Comparison of ENCODE assay signal across 10 cellular contexts in the genomic region with DNA sequence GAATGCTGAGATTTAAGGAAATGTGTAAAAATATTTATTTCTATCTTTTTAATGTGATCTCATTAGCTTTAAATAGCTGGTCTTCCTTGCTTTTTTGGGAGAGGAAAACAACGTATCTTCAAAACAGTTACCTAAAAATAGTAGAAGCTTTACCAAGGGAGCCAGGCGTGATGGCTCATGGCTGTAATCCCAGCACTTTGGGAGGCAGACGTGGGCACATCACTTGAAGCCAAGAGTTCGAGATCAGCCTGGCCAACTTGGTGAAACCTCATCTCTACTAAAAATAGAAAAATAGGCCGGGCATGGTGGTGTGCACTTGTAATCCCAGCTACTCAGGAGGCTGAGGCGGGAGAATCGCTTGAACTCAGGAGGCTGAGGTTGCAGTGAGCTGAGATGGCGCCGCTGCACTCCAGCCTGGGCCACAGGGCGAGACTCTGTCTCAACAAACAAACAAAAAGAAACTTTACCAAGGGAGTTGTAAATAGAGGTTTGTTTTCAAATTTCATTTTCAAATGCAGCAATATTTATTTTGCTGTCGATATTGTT. TPM values are rescaled to one million over a fixed set of nuclear protein-coding genes. Genes with fewer than 3 reads are reported as not detected.
DNase-seq lines count a peak whose midpoint lies in the region; ATAC-seq, FAIRE-seq and TF ChIP-seq lines count a peak whose summit lies in the region.
"Had no signal": no experiment of that assay in that cellular context is flagged by ENCODE, and none has a peak within 500 bp of the region (broad histone marks: within the 10 kb centered on the region; RNA-seq: fewer than 3 reads in every experiment).

No MANE protein-coding gene starts in this region.

- in situ Hi-C loops in HepG2 (cut with HindIII; ENCODE audit: extremely low pct_ligation_motif_present, low pct_unique_long_range_greater_than_20kb) = loop anchor here (5.0 kb wide), 2 partner anchors 49 to 209 kb away; a partner anchor contains a TSS

- TF ChIP-seq RAD21 in HCT116 (IDR thresholded peaks at IDR 0.05; ENCODE audit: low read depth) (no peak), HepG2 (CRISPR knock-in tag; IDR thresholded peaks at IDR 0.05) (no peak)

- no peaks in the 10 kb centered on the region for H3K9me3 ChIP-seq in HCT116 (ENCODE audit: control insufficient read depth in 1 of 2, insufficient read depth in 1 of 2, low read depth in 1 of 2, low read length in 2 of 2)
- H3K9me3 ChIP-seq in SK-N-MC (ENCODE audit: low read depth, low read length) = no peaks in the 10 kb centered on the region
- no peaks in the 10 kb centered on the region for H3K9me3 ChIP-seq in HepG2 (ENCODE audit: low read length)
- no peaks in the 10 kb centered on the region for H3K9me3 ChIP-seq in stomach

- BruUV-seq in HCT116 (replicated peaks; lab: Mats Ljungman, UMichigan) = no TSS peak
- BruUV-seq in HepG2 (replicated peaks; lab: Mats Ljungman, UMichigan) = no TSS peak

- TF ChIP-seq POLR2A in HCT116 (IDR thresholded peaks at IDR 0.05; ENCODE audit: borderline replicate concordance, extremely low read depth, insufficient read depth, insufficient read length) (no peak), HepG2 (IDR thresholded peaks at IDR 0.05; ENCODE audit: insufficient read depth in 1 of 2, low read depth in 2 of 2, low read length in 2 of 2) (no peak), stomach (IDR thresholded peaks at IDR 0.05) (no peak)

- ATAC-seq in HCT116 (no peak), HepG2 (no peak), GM19351 (IDR thresholded peaks at IDR 0.05; ENCODE audit: unreplicated experiment) (no peak)

- H3K4me3 ChIP-seq in HCT116 (replicated peaks in 1 of 2; ENCODE audit: low read depth in 1 of 2, low read length in 2 of 2) (peak overlapping the region in 1 of 2 experiments; percentile 51; a peak in 1 of 4 replicates), SK-N-MC (no peak overlapping the region), HepG2 (replicated peaks in 1 of 3; ENCODE audit: insufficient read depth in 1 of 3, low read depth in 2 of 3, low read length in 3 of 3) (peak overlapping the region in 1 of 3 experiments; percentile 71; a peak in 1 of 6 replicates), stomach (no peak overlapping the region)

- H3K27me3 ChIP-seq in HCT116 (ENCODE audit: insufficient read depth, low read length) (no peaks in the 10 kb centered on the region), HepG2 (ENCODE audit: control insufficient read depth in 1 of 2, insufficient read depth in 2 of 2, low read length in 2 of 2) (0 out of 5 replicates have a peak, but pooled peaks cover 0 to 10% of the 10 kb centered on the region in 2 experiments), stomach (no peaks in the 10 kb centered on the region)

- CTCF ChIA-PET in HCT116 (lab: Charles Lee) (no interaction called here), HepG2 (lab: Yijun Ruan, JAX; ENCODE audit: low intra/inter-chr PET ratio, low total read pairs) (no interaction called here)

- H3K9ac ChIP-seq in HCT116 (ENCODE audit: low read length) = peak overlapping the region; percentile 64
- no peak overlapping the region for H3K9ac ChIP-seq in SK-N-MC (ENCODE audit: insufficient read length)
- H3K9ac ChIP-seq in HepG2 (ENCODE audit: insufficient read depth, low read depth, low read length) = peak overlapping the region; percentile 48; the same call in 1 of the 2 replicates

- POLR2A ChIA-PET in HCT116 (lab: Charles Lee) (interaction anchor here (1.3 to 1.5 kb wide), 2 partner anchors 24 to 26 kb away, joined by 3 to 4 read pairs; no protein-coding TSS in a partner anchor), HepG2 (lab: Yijun Ruan, JAX) (interaction anchor here (1.1 to 3.1 kb wide), 2 partner anchors 26 to 62 kb away, joined by 3 to 16 read pairs; no protein-coding TSS in a partner anchor)

- H3K4me2 ChIP-seq in HCT116 (ENCODE audit: low read length) (peak overlapping the region; percentile 75), HepG2 (ENCODE audit: low read depth, low read length) (peak overlapping the region; percentile 87)

- peaks cover 44 to 69% of the 10 kb centered on the region in 2 experiments for H3K4me1 ChIP-seq in HCT116 (ENCODE audit: control insufficient read depth in 1 of 2, insufficient read depth in 2 of 2, low read length in 2 of 2)
- peaks cover 53% of the 10 kb centered on the region for H3K4me1 ChIP-seq in HepG2 (ENCODE audit: insufficient read depth, low read length)
- peaks cover 0 to 30% (median 18%) of the 10 kb centered on the region in 4 donors for H3K4me1 ChIP-seq in stomach

- DNase-seq in HCT116 (ENCODE audit: low read depth, low spot score) (no peak), SK-N-MC (ENCODE audit: low read depth, low spot score) (no peak), HepG2 (ENCODE audit: low spot score) (no peak), stomach (no peak), NCI-H2029 (lab: John Stamatoyannopoulos, UW) (no peak), germinal center (ENCODE audit: low spot score) (no peak), NCI-H446 treated with DMSO at 0.1 percent for 48 hours (lab: John Stamatoyannopoulos, UW) (no peak)
- DNase-seq: DMS79 had no signal

- intact Hi-C loops in HCT116 (cut with micrococcal nuclease) = loop anchor here (5.0 kb wide), 4 partner anchors 109 to 659 kb away; a partner anchor contains a TSS
- intact Hi-C loops in HepG2 (cut with micrococcal nuclease; ENCODE audit: unreplicated experiment) = no loop called here
- intact Hi-C loops in stomach (cut with DNase I; ENCODE audit: low total_unique reads) = no loop called here

- no peaks in the 10 kb centered on the region for H3K79me2 ChIP-seq in HCT116 (ENCODE audit: insufficient read depth, low read length)
- H3K79me2 ChIP-seq in HepG2 (ENCODE audit: insufficient read depth, low read length) = no peaks in the 10 kb centered on the region

- WGBS in HepG2 (ENCODE audit: low lambda C conversion rate) = 73% methylated on average over 11 of the region's 11 CpGs
- WGBS in stomach, 5 donors = 81 to 90% (median 88%) methylated on average over 11 of the region's 11 CpGs

- no peak for TF ChIP-seq EP300 in HepG2 (IDR thresholded peaks at IDR 0.05; ENCODE audit: low read depth in 2 of 2, low read length in 2 of 2)
- TF ChIP-seq EP300 in HepG2 (CRISPR knock-in tag; IDR thresholded peaks at IDR 0.05; ENCODE audit: borderline replicate concordance) = no peak
- no peak for TF ChIP-seq EP300 in stomach (IDR thresholded peaks at IDR 0.05)

- RAD21 ChIA-PET in HCT116 (lab: Charles Lee; ENCODE audit: low non-redundant PET in 1 of 2, low total read pairs in 2 of 2, uncharacterized antibody in 2 of 2, unreplicated experiment in 2 of 2) = interaction anchor here in 1 of 2 experiments (0.8 kb wide), 1 partner anchor 140 kb away, joined by 5 read pairs; no protein-coding TSS in a partner anchor

- FAIRE-seq in HepG2 (lab: Jason Lieb, UNC) = no peak
- FAIRE-seq: kidney had no signal

- TF ChIP-seq CTCF in HCT116 (IDR thresholded peaks at IDR 0.05 in 2 of 3, conservative IDR thresholded peaks at IDR 0.05 in 1 of 3; ENCODE audit: borderline replicate concordance in 1 of 3, insufficient read depth in 1 of 3, low read depth in 2 of 3, low read length in 2 of 3) = no peak
- TF ChIP-seq CTCF in HepG2 (CRISPR knock-in tag; IDR thresholded peaks at IDR 0.05) = no peak
- no peak for TF ChIP-seq CTCF in stomach (IDR thresholded peaks at IDR 0.05)

- H4K20me1 ChIP-seq in HCT116 (ENCODE audit: insufficient read depth) = no peaks in the 10 kb centered on the region
- H4K20me1 ChIP-seq in HepG2 (ENCODE audit: insufficient read depth, low read length) = no peaks in the 10 kb centered on the region

- H3K9me2 ChIP-seq in HCT116 (ENCODE audit: insufficient read depth) = no peaks in the 10 kb centered on the region

- H2AFZ ChIP-seq in HCT116 (ENCODE audit: low read depth, low read length, poor library complexity, severe bottlenecking) (peak overlapping the region; percentile 63), HepG2 (ENCODE audit: low read length) (no peak overlapping the region)

- no peaks in the 10 kb centered on the region for H3K36me3 ChIP-seq in HCT116 (ENCODE audit: control insufficient read depth in 1 of 2, insufficient read depth in 2 of 2, low read length in 2 of 2)
- no peaks in the 10 kb centered on the region for H3K36me3 ChIP-seq in SK-N-MC (ENCODE audit: insufficient read depth, low read length)
- no peaks in the 10 kb centered on the region for H3K36me3 ChIP-seq in HepG2 (replicated peaks in 1 of 2; ENCODE audit: control insufficient read depth in 1 of 2, insufficient read depth in 2 of 2, low read length in 2 of 2)
- no peaks in the 10 kb centered on the region for H3K36me3 ChIP-seq in stomach

- H3K27ac ChIP-seq in HCT116 (ENCODE audit: low read depth, low read length) = peak overlapping the region; percentile 79; the same call in 1 of the 2 replicates
- 0 out of 2 replicates have a peak overlapping the region, but pooled peaks have one; percentile 26 for H3K27ac ChIP-seq in SK-N-MC
- H3K27ac ChIP-seq in HepG2 (ENCODE audit: extremely low read length, insufficient read depth, low read length) = no peak overlapping the region
- peak overlapping the region in 4 of 5 donors; percentile 72 to 89 (median 84) for H3K27ac ChIP-seq in stomach

RNA-seq across cellular contexts. Expression of a gene that starts 48.4 kb away (rescaled TPM):
- total RNA-seq in HCT116 (2021; ENCODE audit: unreplicated experiment) = 366 TPM
- 200 and 253 TPM in 2 replicates for polyA plus RNA-seq in HCT116 (2012)
- 123 and 190 TPM in 2 replicates for total RNA-seq in HepG2 (2016; rRNA removed; fragmentation: Illumina TruSeq; extraction: Trizol)
- total RNA-seq in HepG2 (2016; cell fraction: cytosol; rRNA removed; fragmentation: Illumina TruSeq; extraction: Trizol; ENCODE audit: low read depth) = 12.8 and 13.0 TPM in 2 replicates
- total RNA-seq in HepG2 (2016; cell fraction: insoluble cytoplasmic fraction; rRNA removed; fragmentation: Illumina TruSeq; extraction: Trizol) = 125 and 196 TPM in 2 replicates
- 42.7 and 46.7 TPM in 2 replicates for total RNA-seq in HepG2 (2016; cell fraction: membrane; rRNA removed; fragmentation: Illumina TruSeq; extraction: Trizol)
- 196 and 214 TPM in 2 replicates for total RNA-seq in HepG2 (2016; cell fraction: nucleus; rRNA removed; fragmentation: Illumina TruSeq; extraction: Trizol)
- 182 and 204 TPM in 2 replicates for polyA plus RNA-seq in HepG2 (2011; rRNA removed)
- polyA plus RNA-seq in HepG2 (2011; cell fraction: cytosol; rRNA removed) = 96.4 and 188 TPM in 2 replicates
- 38.6 and 61.3 TPM in 2 replicates for polyA plus RNA-seq in HepG2 (2011; cell fraction: nucleus; rRNA removed)
- polyA plus RNA-seq in HepG2 (2012) = 233 and 276 TPM in 2 replicates
- polyA plus RNA-seq in HepG2 (2016; cell fraction: cytosol; fragmentation: Illumina TruSeq; extraction: Trizol; ENCODE audit: low read depth) = 7.7 and 7.8 TPM in 2 replicates
- polyA plus RNA-seq in HepG2 (2016; cell fraction: insoluble cytoplasmic fraction; fragmentation: Illumina TruSeq; extraction: Trizol; ENCODE audit: low read depth) = 97.9 and 104 TPM in 2 replicates
- 21.6 and 25.4 TPM in 2 replicates for polyA plus RNA-seq in HepG2 (2016; cell fraction: membrane; fragmentation: Illumina TruSeq; extraction: Trizol; ENCODE audit: low read depth)
- polyA plus RNA-seq in HepG2 (2016; cell fraction: nucleus; fragmentation: Illumina TruSeq; extraction: Trizol; ENCODE audit: insufficient read depth, low read depth) = 187 and 204 TPM in 2 replicates
- polyA minus RNA-seq in HepG2 (2011; rRNA and poly(A)+ RNA removed; ENCODE audit: low replicate concordance) = 148 and 185 TPM in 2 replicates
- 165 and 204 TPM in 2 replicates for polyA minus RNA-seq in HepG2 (2011; cell fraction: cytosol; rRNA and poly(A)+ RNA removed)
- 170 and 220 TPM in 2 replicates for polyA minus RNA-seq in HepG2 (2011; cell fraction: nucleus; rRNA and poly(A)+ RNA removed)
- 100 to 1,000 TPM; 134 to 909 (median 278) TPM for total RNA-seq in stomach
- 10 to 100 TPM; 57.9 to 97.9 (median 91.4) TPM for polyA plus RNA-seq in stomach
